ENCODE assay signal across 20 cellular contexts in genomic region chr10:104233817-104234216, GRCh38. TPM values are rescaled to one million over a fixed set of nuclear protein-coding genes. Genes with fewer than 3 reads are reported as not detected.
DNase-seq lines count a peak whose midpoint lies in the region; ATAC-seq and TF ChIP-seq lines count a peak whose summit lies in the region.
"Had no signal": no experiment of that assay in that cellular context is flagged by ENCODE, and none has a peak within 500 bp of the region (broad histone marks: within the 10 kb centered on the region; RNA-seq: fewer than 3 reads in every experiment).

No MANE protein-coding gene starts in this region.

- H3K4me1 Mint-ChIP-seq in T-helper 2 cell treated with Interferon-gamma antibody and Interleukin-4, amounts not matched to agents 5 μg/mL and 100 μg/mL, for 36 hours (ENCODE audit: low read depth), result peaks cover 7% of the 10 kb centered on the region
- peaks cover 5% of the 10 kb centered on the region; the same call in 1 of the 3 replicates for H3K4me1 Mint-ChIP-seq in GM23338
- H3K4me1 Mint-ChIP-seq in activated naive CD8-positive, alpha-beta T cell treated with anti-CD3 and anti-CD28 coated beads for 36 hours, result peaks cover 9% of the 10 kb centered on the region
- H3K4me1 Mint-ChIP-seq in natural killer cell treated with Interleukin-12 subunit alpha and Interleukin-12 subunit beta and Interleukin-15 and Interleukin-18, amount 100 ng/mL, for 72 hours (ENCODE audit: low read depth in 2 of 2), result peaks cover 14 to 16% of the 10 kb centered on the region in 2 donors

- H3K36me3 ChIP-seq in GM23338 (ENCODE audit: insufficient read depth), result no peaks in the 10 kb centered on the region

- no peak for DNase-seq in T-helper 2 cell treated with Interferon-gamma antibody and Interleukin-4, amounts not matched to agents 5 μg/mL and 100 μg/mL, for 36 hours (ENCODE audit: low spot score)
- DNase-seq in T-helper 2 cell (no peak), GM23338 (ENCODE audit: low spot score) (no peak), NCI-H2227 (lab: John Stamatoyannopoulos, UW; ENCODE audit: unreplicated experiment) (no peak)
- no peak for DNase-seq in activated naive CD8-positive, alpha-beta T cell treated with anti-CD3 and anti-CD28 coated beads for 36 hours
- no peak for DNase-seq in natural killer cell treated with Interleukin-12 subunit alpha and Interleukin-12 subunit beta and Interleukin-15 and Interleukin-18, amount 100 ng/mL, for 72 hours (ENCODE audit: low spot score)
- DNase-seq: amygdala; foreskin melanocyte; GM23248; KBM-7; NCI-H1092 treated with DMSO at 0.1 percent for 48 hours; NCI-H748 treated with DMSO at 0.1 percent for 48 hours; stimulated activated naive CD4-positive, alpha-beta T cell had no signal

- H3K27ac Mint-ChIP-seq in T-helper 2 cell treated with Interferon-gamma antibody and Interleukin-4, amounts not matched to agents 5 μg/mL and 100 μg/mL, for 36 hours, result no peak overlapping the region
- no peak overlapping the region for H3K27ac Mint-ChIP-seq in GM23338
- no peak overlapping the region for H3K27ac Mint-ChIP-seq in activated naive CD8-positive, alpha-beta T cell treated with anti-CD3 and anti-CD28 coated beads for 36 hours
- H3K27ac Mint-ChIP-seq in natural killer cell treated with Interleukin-12 subunit alpha and Interleukin-12 subunit beta and Interleukin-15 and Interleukin-18, amount 100 ng/mL, for 72 hours, result peak overlapping the region in 1 of 2 donors; percentile 28
- H3K27ac Mint-ChIP-seq: CD14-positive monocyte had no signal

- TF ChIP-seq CTCF in GM23338 (conservative IDR thresholded peaks at IDR 0.05; ENCODE audit: low read depth in 2 of 2), result no peak

- H3K4me1 ChIP-seq in GM23338 (ENCODE audit: insufficient read depth), result peaks cover 11% of the 10 kb centered on the region

- H3K27me3 Mint-ChIP-seq in T-helper 2 cell treated with Interferon-gamma antibody and Interleukin-4, amounts not matched to agents 5 μg/mL and 100 μg/mL, for 36 hours (ENCODE audit: low read depth), result peaks cover 35% of the 10 kb centered on the region
- no peaks in the 10 kb centered on the region for H3K27me3 Mint-ChIP-seq in GM23338 (ENCODE audit: insufficient read depth, low read depth, poor library complexity)
- H3K27me3 Mint-ChIP-seq in activated naive CD8-positive, alpha-beta T cell treated with anti-CD3 and anti-CD28 coated beads for 36 hours, result peaks cover 21% of the 10 kb centered on the region
- peaks cover 24 to 28% of the 10 kb centered on the region in 2 donors for H3K27me3 Mint-ChIP-seq in natural killer cell treated with Interleukin-12 subunit alpha and Interleukin-12 subunit beta and Interleukin-15 and Interleukin-18, amount 100 ng/mL, for 72 hours

- no peaks in the 10 kb centered on the region for H3K9me2 ChIP-seq in GM23338 (ENCODE audit: insufficient read depth)

- peaks cover 16% of the 10 kb centered on the region for H3K9me3 Mint-ChIP-seq in T-helper 2 cell treated with Interferon-gamma antibody and Interleukin-4, amounts not matched to agents 5 μg/mL and 100 μg/mL, for 36 hours
- H3K9me3 Mint-ChIP-seq in GM23338, result peaks cover 16% of the 10 kb centered on the region; the same call in 2 of the 3 replicates
- H3K9me3 Mint-ChIP-seq in activated naive CD8-positive, alpha-beta T cell treated with anti-CD3 and anti-CD28 coated beads for 36 hours, result peaks cover 8% of the 10 kb centered on the region
- no peaks in the 10 kb centered on the region for H3K9me3 Mint-ChIP-seq in natural killer cell treated with Interleukin-12 subunit alpha and Interleukin-12 subunit beta and Interleukin-15 and Interleukin-18, amount 100 ng/mL, for 72 hours

- peak overlapping the region; percentile 50 for H3K4me3 Mint-ChIP-seq in T-helper 2 cell treated with Interferon-gamma antibody and Interleukin-4, amounts not matched to agents 5 μg/mL and 100 μg/mL, for 36 hours
- peak overlapping the region; percentile 51; the same call in 1 of the 3 replicates for H3K4me3 Mint-ChIP-seq in GM23338
- peak overlapping the region; percentile 42 for H3K4me3 Mint-ChIP-seq in activated naive CD8-positive, alpha-beta T cell treated with anti-CD3 and anti-CD28 coated beads for 36 hours
- peak overlapping the region; percentile 81 for H3K4me3 Mint-ChIP-seq in natural killer cell treated with Interleukin-12 subunit alpha and Interleukin-12 subunit beta and Interleukin-15 and Interleukin-18, amount 100 ng/mL, for 72 hours
- H3K4me3 Mint-ChIP-seq: CD14-positive monocyte had no signal

- H3K79me2 ChIP-seq in GM23338 (replicated peaks; ENCODE audit: insufficient read depth), result no peaks in the 10 kb centered on the region

- no peaks in the 10 kb centered on the region for H3K36me3 Mint-ChIP-seq in T-helper 2 cell treated with Interferon-gamma antibody and Interleukin-4, amounts not matched to agents 5 μg/mL and 100 μg/mL, for 36 hours (ENCODE audit: low read depth)
- peaks cover 12% of the 10 kb centered on the region; the same call in 2 of the 3 replicates for H3K36me3 Mint-ChIP-seq in GM23338 (ENCODE audit: low read depth)
- H3K36me3 Mint-ChIP-seq in activated naive CD8-positive, alpha-beta T cell treated with anti-CD3 and anti-CD28 coated beads for 36 hours, result no peaks in the 10 kb centered on the region
- H3K36me3 Mint-ChIP-seq in natural killer cell treated with Interleukin-12 subunit alpha and Interleukin-12 subunit beta and Interleukin-15 and Interleukin-18, amount 100 ng/mL, for 72 hours, result peaks cover 5% of the 10 kb centered on the region
- H3K36me3 Mint-ChIP-seq: CD14-positive monocyte had no signal

- ATAC-seq in GM23338 (no peak), GM19467 (IDR thresholded peaks at IDR 0.05; ENCODE audit: unreplicated experiment) (no peak), GM18873 (IDR thresholded peaks at IDR 0.05; ENCODE audit: low FRiP score, unreplicated experiment) (no peak)
- no peak for ATAC-seq in natural killer cell treated with Interleukin-12 subunit alpha and Interleukin-12 subunit beta and Interleukin-15 and Interleukin-18, amount 100 ng/mL, for 72 hours
- ATAC-seq: left lobe of liver had no signal

- H3K4me3 ChIP-seq in GM23338, result no peak overlapping the region
- H3K4me3 ChIP-seq: GM23248, SK-N-MC, smooth muscle cell had no signal

- no peak overlapping the region for H3K27ac ChIP-seq in GM23338 (ENCODE audit: low read depth)
- H3K27ac ChIP-seq: GM23248, SK-N-MC had no signal

- H3K4me2 ChIP-seq in GM23338, result no peak overlapping the region
- H3K4me2 ChIP-seq: smooth muscle cell had no signal

- no peaks in the 10 kb centered on the region for H4K20me1 ChIP-seq in GM23338 (replicated peaks; ENCODE audit: insufficient read depth)

- H3K27me3 ChIP-seq in GM23338 (ENCODE audit: insufficient read depth), result no peaks in the 10 kb centered on the region

- 0 out of 2 replicates have a peak, but pooled peaks cover 3% of the 10 kb centered on the region for H3F3A ChIP-seq in GM23338 (replicated peaks; ENCODE audit: low read depth)

- H2AFZ ChIP-seq in GM23338, result no peak overlapping the region
- H2AFZ ChIP-seq: GM23248 had no signal

TF ChIP-seq in GM23338, 12 proteins besides CTCF, POLR2A, EP300 and RAD21 (continues in another document):
- TF ChIP-seq EZH2phosphoT487 (IDR thresholded peaks at IDR 0.05; ENCODE audit: unreplicated experiment) (no peak), POLR2AphosphoS5 (IDR thresholded peaks at IDR 0.05; ENCODE audit: low read depth) (no peak)

RNA-seq across cellular contexts. Expression of gene CFAP43, which starts 1.7 kb away (rescaled TPM):
- 0.24 and 0.47 TPM in 2 replicates for total RNA-seq in GM23338 (2014; rRNA removed; shearing (Covaris generic))
- 0.44 TPM in 1 of 2 replicates, not detected in the other for polyA plus RNA-seq in GM23338 (2016; fragmentation: Nextera tagmentation; extraction: Ambion mirVana)
- not detected for total RNA-seq in activated naive CD8-positive, alpha-beta T cell treated with anti-CD3 and anti-CD28 coated beads for 36 hours
- not detected for total RNA-seq in natural killer cell treated with Interleukin-12 subunit alpha and Interleukin-12 subunit beta and Interleukin-15 and Interleukin-18, amount 100 ng/mL, for 72 hours
- total RNA-seq: endothelial cell of umbilical vein, GM23248 had no signal

RNA-seq across cellular contexts. Expression of gene GSTO1, which starts 20.9 kb away (rescaled TPM):
- 52.5 and 75.3 TPM in 2 replicates for total RNA-seq in GM23338 (2014; rRNA removed; shearing (Covaris generic))
- 182 and 204 TPM in 2 replicates for polyA plus RNA-seq in GM23338 (2016; fragmentation: Nextera tagmentation; extraction: Ambion mirVana)
- total RNA-seq in activated naive CD8-positive, alpha-beta T cell treated with anti-CD3 and anti-CD28 coated beads for 36 hours, result 100 to 1,000 TPM; 148 to 153 TPM
- total RNA-seq in natural killer cell treated with Interleukin-12 subunit alpha and Interleukin-12 subunit beta and Interleukin-15 and Interleukin-18, amount 100 ng/mL, for 72 hours, result 100 to 1,000 TPM; 101 to 111 TPM

RNA-seq across cellular contexts. Expression of gene GSTO2, which starts 35.2 kb away (rescaled TPM):
- 30.7 and 39.3 TPM in 2 replicates for total RNA-seq in GM23338 (2014; rRNA removed; shearing (Covaris generic))
- 49.8 and 51.3 TPM in 2 replicates for polyA plus RNA-seq in GM23338 (2016; fragmentation: Nextera tagmentation; extraction: Ambion mirVana)
- 1 to 10 TPM; 1.5 to 2.5 TPM for total RNA-seq in activated naive CD8-positive, alpha-beta T cell treated with anti-CD3 and anti-CD28 coated beads for 36 hours
- under 1 TPM; 0.53 to 0.93 TPM for total RNA-seq in natural killer cell treated with Interleukin-12 subunit alpha and Interleukin-12 subunit beta and Interleukin-15 and Interleukin-18, amount 100 ng/mL, for 72 hours
